ENCODE assay signal across 1 cellular context in the genomic region with DNA sequence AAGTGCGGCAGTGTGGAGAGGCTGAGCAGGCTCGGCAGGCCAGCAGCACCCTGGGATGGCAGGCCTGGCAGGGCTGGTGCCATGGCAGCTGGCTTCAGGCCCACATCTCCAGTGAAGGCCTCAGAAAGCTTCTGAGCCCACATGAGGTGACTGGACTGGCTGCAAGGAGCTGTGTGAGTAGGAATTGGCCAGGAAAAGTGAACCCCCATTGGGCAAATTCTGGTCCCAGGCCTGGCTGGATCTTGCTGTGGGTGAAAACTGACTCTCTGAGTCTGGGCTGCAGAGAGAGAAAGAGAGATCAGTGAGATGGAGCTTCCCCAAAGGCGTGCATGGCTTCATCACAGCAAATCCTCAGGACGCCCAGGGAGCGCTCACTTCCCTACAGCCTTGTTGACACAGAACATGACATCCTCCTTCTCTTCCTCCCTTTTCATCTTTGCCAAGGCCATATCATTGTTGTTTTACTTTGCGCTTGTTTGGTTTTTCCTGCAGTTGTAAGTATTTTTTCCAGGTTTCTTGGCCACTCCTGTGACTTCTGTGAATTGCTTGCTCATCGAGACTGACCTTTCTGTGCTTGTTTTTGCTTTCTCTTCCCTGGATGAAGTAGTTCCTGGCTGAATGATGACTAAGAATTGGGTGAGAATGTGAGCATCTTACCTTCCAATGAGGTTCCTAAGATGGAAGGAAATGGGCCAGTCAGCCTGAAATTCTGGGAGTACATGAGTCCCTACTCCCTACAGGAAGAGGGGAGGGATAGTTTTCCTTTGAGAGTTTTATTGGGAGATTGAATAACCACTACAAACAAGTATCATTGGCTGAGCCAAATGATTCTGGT.
TF ChIP-seq lines count a peak whose summit lies in the region.

No MANE protein-coding gene starts in this region.

TF ChIP-seq in endothelial cell of umbilical vein, 7 proteins besides CTCF, POLR2A, EP300 and RAD21:
- peak; percentile 5 for TF ChIP-seq JUN (IDR thresholded peaks at IDR 0.05; ENCODE audit: borderline replicate concordance, insufficient read depth, insufficient read length, low read depth)
- no peak for TF ChIP-seq EZH2 (IDR thresholded peaks at IDR 0.05; ENCODE audit: borderline replicate concordance, low read depth, low read length, severe bottlenecking)
- TF ChIP-seq FOS (IDR thresholded peaks at IDR 0.05; ENCODE audit: borderline replicate concordance, insufficient read depth, low read length) = peak; percentile 73
